Comparison of ENCODE assay signal across 21 cellular contexts in genomic region chr1:56156937-56157336, GRCh38.
DNase-seq lines count a peak whose midpoint lies in the region; ATAC-seq and TF ChIP-seq lines count a peak whose summit lies in the region.
"Had no signal": no experiment of that assay in that cellular context is flagged by ENCODE, and none has a peak within 500 bp of the region (broad histone marks: within the 10 kb centered on the region; RNA-seq: fewer than 3 reads in every experiment).

No MANE protein-coding gene starts in this region.

- H3K27me3 Mint-ChIP-seq in nephron progenitor cell (ENCODE audit: low read depth, poor library complexity) = peaks cover 4% of the 10 kb centered on the region

- intact Hi-C loops in Right ventricle myocardium superior (cut with DNase I) = no loop called here

- no peaks in the 10 kb centered on the region for H3K9me3 Mint-ChIP-seq in nephron progenitor cell
- H3K9me3 Mint-ChIP-seq: CD8-positive, alpha-beta T cell had no signal

- no peak overlapping the region for H3K4me3 Mint-ChIP-seq in nephron progenitor cell
- H3K4me3 Mint-ChIP-seq: CD8-positive, alpha-beta T cell had no signal

- H3K4me1 Mint-ChIP-seq in nephron progenitor cell = peaks cover 32% of the 10 kb centered on the region

- no peaks in the 10 kb centered on the region for H3K36me3 Mint-ChIP-seq in nephron progenitor cell (ENCODE audit: low read depth)
- H3K36me3 Mint-ChIP-seq: CD8-positive, alpha-beta T cell had no signal

- ATAC-seq in Right ventricle myocardium superior (ENCODE audit: poor library complexity) = no peak
- ATAC-seq: CD8-positive, alpha-beta T cell had no signal

- H3K27ac Mint-ChIP-seq in nephron progenitor cell = peak overlapping the region; percentile 25
- H3K27ac Mint-ChIP-seq: CD8-positive, alpha-beta T cell had no signal

- no peak for TF ChIP-seq CTCF in nephron progenitor cell (IDR thresholded peaks at IDR 0.05)

- DNase-seq in NCI-H748 (lab: John Stamatoyannopoulos, UW; ENCODE audit: unreplicated experiment) = peak; percentile 15
- no peak for DNase-seq in NCI-H748 treated with DMSO at 0.1 percent for 48 hours (lab: John Stamatoyannopoulos, UW)
- peak; percentile 10 for DNase-seq in NCI-H2081 treated with DMSO at 0.1 percent for 48 hours (lab: John Stamatoyannopoulos, UW)
- DNase-seq in nephron progenitor cell = no peak
- no peak for DNase-seq in OCI-M2 (lab: John Stamatoyannopoulos, UW; ENCODE audit: unreplicated experiment)
- no peak for DNase-seq in Right ventricle myocardium superior
- no peak for DNase-seq in hippocampal formation (lab: John Stamatoyannopoulos, UW)
- DNase-seq: AML-193; C1 segment of cervical spinal cord; Calu3; CD8-positive, alpha-beta T cell; DMS153; GDM1; HCEC 1CT; KG1; NCI-H1092 treated with DMSO at 0.1 percent for 48 hours; NCI-H1436 treated with DMSO at 0.1 percent for 48 hours; NCI-H1930; NCI-H2171 treated with DMSO at 0.1 percent for 48 hours; NCI-H774; Peyer's patch had no signal

Comparison
In these comparisons a context has a peak if more than half of its experiments do, and no peak if none do; other contexts are left out.
1. DNase-seq: peak in NCI-H748 (single experiment) and NCI-H2081 treated with DMSO at 0.1 percent for 48 hours (single experiment); none in NCI-H748 treated with DMSO at 0.1 percent for 48 hours (single experiment), nephron progenitor cell (single experiment), OCI-M2 (single experiment), Right ventricle myocardium superior (single experiment) and hippocampal formation (0 of 2).